8 cellular contexts compared by ENCODE assay signal in the genomic region with DNA sequence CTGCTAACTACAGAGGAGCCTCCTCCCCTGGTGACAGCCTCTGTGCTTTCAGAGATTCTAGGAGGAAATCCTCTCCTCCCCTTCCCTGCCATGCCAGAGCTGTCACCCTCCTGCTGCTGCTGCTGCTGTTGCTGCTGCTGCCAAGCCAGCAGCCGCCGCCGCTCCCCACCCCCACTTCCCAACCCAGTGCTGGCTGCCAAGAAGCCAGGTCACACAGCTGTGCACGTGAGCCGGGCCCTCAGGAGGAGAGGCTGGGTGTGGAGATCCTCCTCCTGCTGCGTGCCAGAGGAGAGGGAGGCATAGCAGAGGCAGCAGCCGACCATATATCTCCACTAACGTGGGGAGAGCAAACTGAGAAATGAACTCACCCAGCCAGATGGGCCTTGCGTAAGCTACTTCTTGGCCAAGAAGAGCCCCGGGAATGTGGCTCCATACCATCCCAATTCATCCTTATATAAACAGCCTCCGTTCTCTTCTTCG. TPM values are rescaled to one million over a fixed set of nuclear protein-coding genes. Genes with fewer than 3 reads are reported as not detected.
DNase-seq lines count a peak whose midpoint lies in the region; ATAC-seq and TF ChIP-seq lines count a peak whose summit lies in the region.

No MANE protein-coding gene starts in this region.

- no peak overlapping the region for H3K27ac ChIP-seq in CD8-positive, alpha-beta memory T cell (ENCODE audit: low read depth, low read length)
- H3K27ac ChIP-seq in PC-3 (ENCODE audit: low read length), result no peak overlapping the region

- H3F3A ChIP-seq in PC-3 (ENCODE audit: low read length, unreplicated experiment), result no peaks in the 10 kb centered on the region

- H3K9me3 Mint-ChIP-seq in CD8-positive, alpha-beta memory T cell, result no peaks in the 10 kb centered on the region
- H3K9me3 Mint-ChIP-seq in effector memory CD8-positive, alpha-beta T cell, result no peaks in the 10 kb centered on the region

- H3K9me2 ChIP-seq in PC-3 (replicated peaks; ENCODE audit: low read length), result no peaks in the 10 kb centered on the region

- POLR2A ChIA-PET in CD8-positive, alpha-beta memory T cell (lab: Charles Lee), result no interaction called here
- POLR2A ChIA-PET in PC-3 (lab: Charles Lee; ENCODE audit: unreplicated experiment), result no interaction called here

- H3K4me3 Mint-ChIP-seq in CD8-positive, alpha-beta memory T cell, result peak overlapping the region in 1 of 7 donors; percentile 16
- no peak overlapping the region for H3K4me3 Mint-ChIP-seq in effector memory CD8-positive, alpha-beta T cell

- no peak overlapping the region for H2AFZ ChIP-seq in PC-3 (ENCODE audit: low read length)

- H3K4me3 ChIP-seq in epithelial cell of proximal tubule (ENCODE audit: low read depth, low read length), result no peak overlapping the region
- no peak overlapping the region for H3K4me3 ChIP-seq in mucosa of stomach (ENCODE audit: low read length)
- no peak overlapping the region for H3K4me3 ChIP-seq in CD8-positive, alpha-beta memory T cell (ENCODE audit: low read length)
- no peak overlapping the region for H3K4me3 ChIP-seq in PC-3 (ENCODE audit: low read length)

- H3K4me1 ChIP-seq in mucosa of stomach (ENCODE audit: control insufficient read depth, insufficient read depth, low read length) (peaks cover 37% of the 10 kb centered on the region), PC-3 (ENCODE audit: insufficient read depth, low read length) (no peaks in the 10 kb centered on the region)
- H3K4me1 ChIP-seq in CD8-positive, alpha-beta memory T cell (ENCODE audit: insufficient read depth, low read length), result no peaks in the 10 kb centered on the region

- no peaks in the 10 kb centered on the region for H4K20me1 ChIP-seq in PC-3 (ENCODE audit: low read length)

- no peaks in the 10 kb centered on the region for H3K27me3 Mint-ChIP-seq in CD8-positive, alpha-beta memory T cell
- no peaks in the 10 kb centered on the region for H3K27me3 Mint-ChIP-seq in effector memory CD8-positive, alpha-beta T cell

- no TSS peak for BruUV-seq in PC-3 (replicated peaks; lab: Mats Ljungman, UMichigan)

- peaks cover 0 to 6% (median 6%) of the 10 kb centered on the region in 3 donors for H3K4me1 Mint-ChIP-seq in CD8-positive, alpha-beta memory T cell
- peaks cover 6 to 8% of the 10 kb centered on the region in 2 donors for H3K4me1 Mint-ChIP-seq in effector memory CD8-positive, alpha-beta T cell (ENCODE audit: low read depth in 2 of 2)

- peak; percentile 97 for DNase-seq in AG20443 (ENCODE audit: low spot score)
- peak; percentile 90 for DNase-seq in NCI-H2227 (lab: John Stamatoyannopoulos, UW; ENCODE audit: unreplicated experiment)
- DNase-seq in epithelial cell of proximal tubule (ENCODE audit: low read depth), result peak; percentile 52
- no peak for DNase-seq in CD8-positive, alpha-beta memory T cell
- no peak for DNase-seq in PC-3
- no peak for DNase-seq in effector memory CD8-positive, alpha-beta T cell

- H3K27ac Mint-ChIP-seq in CD8-positive, alpha-beta memory T cell, result no peak overlapping the region
- H3K27ac Mint-ChIP-seq in effector memory CD8-positive, alpha-beta T cell, result peak overlapping the region in 1 of 2 donors; percentile 85

- CTCF ChIA-PET in CD8-positive, alpha-beta memory T cell (lab: Charles Lee), result interaction anchor here (1.2 to 2.1 kb wide), 2 partner anchors 13 to 14 kb away, joined by 3 to 5 read pairs; a partner anchor contains a TSS
- CTCF ChIA-PET in PC-3 (lab: Charles Lee), result no interaction called here

- peak overlapping the region; percentile 16 for H3K9ac ChIP-seq in mucosa of stomach (ENCODE audit: low read length)
- no peak overlapping the region for H3K9ac ChIP-seq in PC-3 (ENCODE audit: low read length)

- no peaks in the 10 kb centered on the region for H3K79me2 ChIP-seq in PC-3 (ENCODE audit: low read length)

- intact Hi-C loops in PC-3 (cut with micrococcal nuclease), result no loop called here

- TF ChIP-seq CTCF in epithelial cell of proximal tubule (conservative IDR thresholded peaks at IDR 0.05; ENCODE audit: low read depth, low read length) (no peak), PC-3 (conservative IDR thresholded peaks at IDR 0.05; ENCODE audit: low read depth, low read length) (no peak)

- no peak overlapping the region for H3K4me2 ChIP-seq in PC-3 (ENCODE audit: low read length)

- H3K36me3 Mint-ChIP-seq in CD8-positive, alpha-beta memory T cell, result peaks cover 13 to 88% (median 29%) of the 10 kb centered on the region in 3 donors
- H3K36me3 Mint-ChIP-seq in effector memory CD8-positive, alpha-beta T cell (ENCODE audit: insufficient read depth), result peaks cover 74% of the 10 kb centered on the region

- H3K27me3 ChIP-seq in mucosa of stomach (ENCODE audit: control insufficient read depth, insufficient read depth, low read length) (no peaks in the 10 kb centered on the region), PC-3 (ENCODE audit: low read length) (no peaks in the 10 kb centered on the region)
- H3K27me3 ChIP-seq in CD8-positive, alpha-beta memory T cell (ENCODE audit: insufficient read depth, low read length, poor library complexity, severe bottlenecking), result no peaks in the 10 kb centered on the region

- no peak for ATAC-seq in PC-3
- ATAC-seq in effector memory CD8-positive, alpha-beta T cell (replicated peaks), result no peak
- no peak for ATAC-seq in HG03139 (IDR thresholded peaks at IDR 0.05; ENCODE audit: unreplicated experiment)

- H3K9me3 ChIP-seq in mucosa of stomach (ENCODE audit: control insufficient read depth, low read length) (no peaks in the 10 kb centered on the region), PC-3 (ENCODE audit: low read length) (no peaks in the 10 kb centered on the region)
- H3K9me3 ChIP-seq in CD8-positive, alpha-beta memory T cell (ENCODE audit: low read length), result no peaks in the 10 kb centered on the region

- peaks cover 5% of the 10 kb centered on the region for H3K36me3 ChIP-seq in mucosa of stomach (ENCODE audit: control insufficient read depth, insufficient read depth, low read length)
- H3K36me3 ChIP-seq in CD8-positive, alpha-beta memory T cell (ENCODE audit: insufficient read depth, low read length), result peaks cover 86% of the 10 kb centered on the region
- peaks cover 4% of the 10 kb centered on the region; the same call in 1 of the 2 replicates for H3K36me3 ChIP-seq in PC-3 (ENCODE audit: low read depth, low read length)

RNA-seq across cellular contexts. Expression of a gene that starts 12.4 kb away (rescaled TPM):
- total RNA-seq in epithelial cell of proximal tubule, result 6.3 and 9.2 TPM in 2 replicates
- total RNA-seq in CD8-positive, alpha-beta memory T cell, result 10 to 100 TPM; 16.6 to 17.8 TPM
- 27.1 TPM for polyA plus RNA-seq in CD8-positive, alpha-beta memory T cell
- 9.5 and 12.4 TPM in 2 replicates for total RNA-seq in PC-3 (2014; rRNA removed)

RNA-seq across cellular contexts. Expression of a gene that starts 25.8 kb away (rescaled TPM):
- 10.1 and 11.1 TPM in 2 replicates for total RNA-seq in epithelial cell of proximal tubule
- total RNA-seq in CD8-positive, alpha-beta memory T cell, result 1 to 10 TPM in 1 of 2 experiments, under 1 TPM in 1; 0.98 to 1.1 TPM
- 0.23 TPM for polyA plus RNA-seq in CD8-positive, alpha-beta memory T cell
- total RNA-seq in PC-3 (2014; rRNA removed), result 7.1 and 10.5 TPM in 2 replicates

RNA-seq across cellular contexts. Expression of a gene that starts 47.4 kb away (rescaled TPM):
- 0.51 TPM in 1 of 2 replicates, not detected in the other for total RNA-seq in epithelial cell of proximal tubule
- total RNA-seq in CD8-positive, alpha-beta memory T cell, result 1 to 10 TPM; 1.1 to 2.0 TPM
- polyA plus RNA-seq in CD8-positive, alpha-beta memory T cell, result 0.43 TPM
- total RNA-seq in PC-3 (2014; rRNA removed), result 0.15 and 2.1 TPM in 2 replicates

RNA-seq across cellular contexts. Expression of a gene that starts 54.8 kb away (rescaled TPM):
- total RNA-seq in epithelial cell of proximal tubule, result 15.1 and 17.9 TPM in 2 replicates
- 10 to 100 TPM; 17.7 to 18.1 TPM for total RNA-seq in CD8-positive, alpha-beta memory T cell
- 22.4 TPM for polyA plus RNA-seq in CD8-positive, alpha-beta memory T cell
- total RNA-seq in PC-3 (2014; rRNA removed), result 9.5 and 13.5 TPM in 2 replicates

RNA-seq across cellular contexts. Expression of a gene that starts 58.0 kb away (rescaled TPM):
- total RNA-seq in epithelial cell of proximal tubule (23.4 and 24.3 TPM in 2 replicates), PC-3 (2014; rRNA removed) (43.5 and 56.7 TPM in 2 replicates)
- total RNA-seq in CD8-positive, alpha-beta memory T cell, result 10 to 100 TPM; 35.1 to 43.2 TPM
- polyA plus RNA-seq in CD8-positive, alpha-beta memory T cell, result 63.4 TPM

Comparison
In these comparisons a context has a peak if more than half of its experiments do, and no peak if none do; other contexts are left out.
1. DNase-seq: peak in AG20443 (single experiment), NCI-H2227 (single experiment) and epithelial cell of proximal tubule (single experiment); none in CD8-positive, alpha-beta memory T cell (0 of 5), PC-3 (single experiment) and effector memory CD8-positive, alpha-beta T cell (0 of 3).